ENCODE assay signal across 7 cellular contexts in genomic region chr19:940591-941291, GRCh38. TPM values are rescaled to one million over a fixed set of nuclear protein-coding genes. Genes with fewer than 3 reads are reported as not detected.
A peak's percentile ranks its signal among the peaks of the same experiment; 100 is the strongest.
DNase-seq lines count a peak whose midpoint lies in the region; ATAC-seq and TF ChIP-seq lines count a peak whose summit lies in the region.

No MANE protein-coding gene starts in this region.

- DNase-seq in NCI-H2029 (lab: John Stamatoyannopoulos, UW) (peak; percentile 78), naive B cell (peak; percentile 72), testis (peak; percentile 81)
- peak; percentile 67 for DNase-seq in activated CD4-positive, alpha-beta memory T cell treated with anti-CD3 and anti-CD28 coated beads, Interleukin-2, amount 10 ng/mL, durations not matched to agents 7 days and 5 days
- DNase-seq in effector memory CD8-positive, alpha-beta T cell: peak; percentile 70 to 72 (median 70)

- POLR2A ChIA-PET in activated CD4-positive, alpha-beta memory T cell treated with anti-CD3 and anti-CD28 coated beads, Interleukin-2, amount 10 ng/mL, durations not matched to agents 7 days and 5 days (lab: Charles Lee): interaction anchor here (0.6 kb wide), 1 partner anchor 32 kb away, joined by 3 read pairs; no protein-coding TSS in a partner anchor

- no peak for TF ChIP-seq CTCF in testis (IDR thresholded peaks at IDR 0.05)

- WGBS in testis, 2 donors: 43 to 46% methylated on average over 17 to 58 of the region's 64 CpGs

- no peaks in the 10 kb centered on the region for H3K27me3 Mint-ChIP-seq in activated CD4-positive, alpha-beta memory T cell treated with anti-CD3 and anti-CD28 coated beads, Interleukin-2, amount 10 ng/mL, durations not matched to agents 7 days and 5 days
- no peaks in the 10 kb centered on the region for H3K27me3 Mint-ChIP-seq in effector memory CD8-positive, alpha-beta T cell
- no peaks in the 10 kb centered on the region for H3K27me3 Mint-ChIP-seq in naive B cell

- intact Hi-C loops in testis (cut with DNase I; ENCODE audit: low total_unique reads): no loop called here

- H3K4me1 ChIP-seq in testis: peaks cover 18% of the 10 kb centered on the region

- peak overlapping the region; percentile 69 for H3K4me3 Mint-ChIP-seq in activated CD4-positive, alpha-beta memory T cell treated with anti-CD3 and anti-CD28 coated beads, Interleukin-2, amount 10 ng/mL, durations not matched to agents 7 days and 5 days
- H3K4me3 Mint-ChIP-seq in effector memory CD8-positive, alpha-beta T cell: peak overlapping the region; percentile 78 to 82
- H3K4me3 Mint-ChIP-seq in naive B cell: peak overlapping the region; percentile 78 to 91 (median 84)

- H3K9me3 Mint-ChIP-seq in activated CD4-positive, alpha-beta memory T cell treated with anti-CD3 and anti-CD28 coated beads, Interleukin-2, amount 10 ng/mL, durations not matched to agents 7 days and 5 days: peaks cover 2% of the 10 kb centered on the region
- H3K9me3 Mint-ChIP-seq in effector memory CD8-positive, alpha-beta T cell: peaks cover 0 to 2% of the 10 kb centered on the region in 2 donors
- H3K9me3 Mint-ChIP-seq in naive B cell: peaks cover 0 to 4% (median 0%) of the 10 kb centered on the region in 7 donors

- H3K27ac ChIP-seq in testis: peak overlapping the region; percentile 64 to 77

- CTCF ChIA-PET in activated CD4-positive, alpha-beta memory T cell treated with anti-CD3 and anti-CD28 coated beads, Interleukin-2, amount 10 ng/mL, durations not matched to agents 7 days and 5 days (lab: Charles Lee): no interaction called here

- no peaks in the 10 kb centered on the region for H3K36me3 ChIP-seq in testis (ENCODE audit: low read depth, missing control alignments)

- ATAC-seq in GM18517 (IDR thresholded peaks at IDR 0.05; ENCODE audit: unreplicated experiment) (peak; percentile 43), naive B cell (ENCODE audit: low read depth in 2 of 2) (peak; percentile 73 to 76), HG03045 (IDR thresholded peaks at IDR 0.05; ENCODE audit: unreplicated experiment) (no peak)
- ATAC-seq in effector memory CD8-positive, alpha-beta T cell (replicated peaks): peak; percentile 80

- H3K4me1 Mint-ChIP-seq in activated CD4-positive, alpha-beta memory T cell treated with anti-CD3 and anti-CD28 coated beads, Interleukin-2, amount 10 ng/mL, durations not matched to agents 7 days and 5 days: peaks cover 32% of the 10 kb centered on the region
- peaks cover 18 to 23% of the 10 kb centered on the region in 2 donors for H3K4me1 Mint-ChIP-seq in effector memory CD8-positive, alpha-beta T cell (ENCODE audit: low read depth in 2 of 2)
- peaks cover 19 to 32% (median 26%) of the 10 kb centered on the region in 3 donors for H3K4me1 Mint-ChIP-seq in naive B cell

- peak overlapping the region; percentile 60 for H3K27ac Mint-ChIP-seq in activated CD4-positive, alpha-beta memory T cell treated with anti-CD3 and anti-CD28 coated beads, Interleukin-2, amount 10 ng/mL, durations not matched to agents 7 days and 5 days
- peak overlapping the region; percentile 81 to 82 for H3K27ac Mint-ChIP-seq in effector memory CD8-positive, alpha-beta T cell
- H3K27ac Mint-ChIP-seq in naive B cell: peak overlapping the region in 4 of 6 donors; percentile 74 to 94 (median 91)

- no peak overlapping the region for H3K4me3 ChIP-seq in testis

- H3K36me3 Mint-ChIP-seq in activated CD4-positive, alpha-beta memory T cell treated with anti-CD3 and anti-CD28 coated beads, Interleukin-2, amount 10 ng/mL, durations not matched to agents 7 days and 5 days (ENCODE audit: low read depth): peaks cover 27% of the 10 kb centered on the region
- H3K36me3 Mint-ChIP-seq in effector memory CD8-positive, alpha-beta T cell (ENCODE audit: insufficient read depth): peaks cover 11% of the 10 kb centered on the region
- H3K36me3 Mint-ChIP-seq in naive B cell: no peaks in the 10 kb centered on the region

- H3K27me3 ChIP-seq in testis: no peaks in the 10 kb centered on the region

- TF ChIP-seq POLR2A in testis (IDR thresholded peaks at IDR 0.05): no peak

- no peaks in the 10 kb centered on the region for H3K9me3 ChIP-seq in testis

RNA-seq across cellular contexts. Expression of gene ARID3A, which starts 14.9 kb away (rescaled TPM):
- 10 to 100 TPM; 32.4 to 34.0 TPM for total RNA-seq in activated CD4-positive, alpha-beta memory T cell treated with anti-CD3 and anti-CD28 coated beads, Interleukin-2, amount 10 ng/mL, durations not matched to agents 7 days and 5 days
- polyA plus RNA-seq in naive B cell (ENCODE audit: low read depth in 6 of 6) (1 to 10 TPM in 1 of 6 donors, under 1 TPM in 5; 0.13 to 1.1 (median 0.59) TPM), testis (ENCODE audit: insufficient read depth, low read depth, low replicate concordance) (38.2 TPM)
- total RNA-seq in testis: 10 to 100 TPM; 15.3 to 26.5 TPM

RNA-seq across cellular contexts. Expression of gene KISS1R, which starts 23.6 kb away (rescaled TPM):
- total RNA-seq in activated CD4-positive, alpha-beta memory T cell treated with anti-CD3 and anti-CD28 coated beads, Interleukin-2, amount 10 ng/mL, durations not matched to agents 7 days and 5 days: 1 to 10 TPM; 1.8 to 2.3 TPM
- polyA plus RNA-seq in naive B cell (ENCODE audit: low read depth in 6 of 6) (under 1 TPM in 4 of 6 donors, not detected in 2; 0.17 to 0.42 (median 0.33) TPM), testis (ENCODE audit: insufficient read depth, low read depth, low replicate concordance) (not detected)
- not detected for total RNA-seq in testis

RNA-seq across cellular contexts. Expression of gene R3HDM4, which starts 27.7 kb away (rescaled TPM):
- 100 to 1,000 TPM; 111 to 116 TPM for total RNA-seq in activated CD4-positive, alpha-beta memory T cell treated with anti-CD3 and anti-CD28 coated beads, Interleukin-2, amount 10 ng/mL, durations not matched to agents 7 days and 5 days
- 100 to 1,000 TPM; 162 to 209 (median 175) TPM for polyA plus RNA-seq in naive B cell (ENCODE audit: low read depth in 6 of 6)
- total RNA-seq in testis: 10 to 100 TPM; 24.6 to 30.1 TPM
- 19.2 TPM for polyA plus RNA-seq in testis (ENCODE audit: insufficient read depth, low read depth, low replicate concordance)

RNA-seq across cellular contexts. Expression of gene WDR18, which starts 43.4 kb away (rescaled TPM):
- 10 to 100 TPM; 42.0 to 44.3 TPM for total RNA-seq in activated CD4-positive, alpha-beta memory T cell treated with anti-CD3 and anti-CD28 coated beads, Interleukin-2, amount 10 ng/mL, durations not matched to agents 7 days and 5 days
- polyA plus RNA-seq in naive B cell (ENCODE audit: low read depth in 6 of 6): 10 to 100 TPM; 39.9 to 64.1 (median 52.5) TPM
- total RNA-seq in testis: 100 to 1,000 TPM in 1 of 2 donors, 10 to 100 TPM in 1; 70.9 to 108 TPM
- 38.7 TPM for polyA plus RNA-seq in testis (ENCODE audit: insufficient read depth, low read depth, low replicate concordance)

RNA-seq across cellular contexts. Expression of gene RNU6-9, which starts 47.5 kb away (rescaled TPM):
- not detected for total RNA-seq in activated CD4-positive, alpha-beta memory T cell treated with anti-CD3 and anti-CD28 coated beads, Interleukin-2, amount 10 ng/mL, durations not matched to agents 7 days and 5 days
- polyA plus RNA-seq in naive B cell (ENCODE audit: low read depth in 6 of 6) (not detected), testis (ENCODE audit: insufficient read depth, low read depth, low replicate concordance) (not detected)
- not detected for total RNA-seq in testis
